1 cellular context compared by ENCODE assay signal in genomic region chr6:53532061-53532797, GRCh38.
TF ChIP-seq lines count a peak whose summit lies in the region.

No MANE protein-coding gene starts in this region.

TF ChIP-seq in K562, 482 proteins besides CTCF, POLR2A, EP300 and RAD21 (continued from another document and continues in another):
- TF ChIP-seq MNT (conservative IDR thresholded peaks at IDR 0.05) = 0 out of 4 replicates have a peak, but pooled peaks of 1 of the 2 experiments have one; percentile 23
- TF ChIP-seq OTX1 (CRISPR knock-in tag; IDR thresholded peaks at IDR 0.05) = no peak
- TF ChIP-seq KDM1A (IDR thresholded peaks at IDR 0.05) = peak; percentile 95 to 96
- TF ChIP-seq HDAC2 (IDR thresholded peaks at IDR 0.05) = peak; percentile 90
- TF ChIP-seq TSHZ1 (CRISPR knock-in tag; IDR thresholded peaks at IDR 0.05) = no peak
- TF ChIP-seq ZNF518B (CRISPR knock-in tag; IDR thresholded peaks at IDR 0.05) = no peak
- TF ChIP-seq GMEB1 (CRISPR knock-in tag; IDR thresholded peaks at IDR 0.05) = no peak
- no peak for TF ChIP-seq FOXA3 (CRISPR knock-in tag; conservative IDR thresholded peaks at IDR 0.05 in 1 of 2, IDR thresholded peaks at IDR 0.05 in 1 of 2)
- TF ChIP-seq CAMTA2 (CRISPR knock-in tag; conservative IDR thresholded peaks at IDR 0.05) = no peak
- no peak for TF ChIP-seq RHOXF2B (CRISPR knock-in tag; conservative IDR thresholded peaks at IDR 0.05)
- no peak for TF ChIP-seq ZNF57 (CRISPR knock-in tag; IDR thresholded peaks at IDR 0.05)
- no peak for TF ChIP-seq ESRRA (IDR thresholded peaks at IDR 0.05; ENCODE audit: borderline replicate concordance, low read depth)
- TF ChIP-seq E2F3 (CRISPR knock-in tag; IDR thresholded peaks at IDR 0.05) = no peak
- no peak for TF ChIP-seq CHD4 (IDR thresholded peaks at IDR 0.05; ENCODE audit: insufficient read depth, insufficient replicate concordance, low read depth, low read length, poor library complexity, severe bottlenecking)
- no peak for TF ChIP-seq ZNF655 (CRISPR knock-in tag; IDR thresholded peaks at IDR 0.05)
- TF ChIP-seq SMARCB1 (IDR thresholded peaks at IDR 0.05; ENCODE audit: insufficient read length, low read depth) = no peak
- no peak for TF ChIP-seq CHD1 (IDR thresholded peaks at IDR 0.05; ENCODE audit: low read length)
- TF ChIP-seq ZNF445 (CRISPR knock-in tag; IDR thresholded peaks at IDR 0.05; ENCODE audit: low read depth) = no peak
- no peak for TF ChIP-seq ZHX1 (conservative IDR thresholded peaks at IDR 0.05; ENCODE audit: low read length)
- no peak for TF ChIP-seq SIN3A (IDR thresholded peaks at IDR 0.05; ENCODE audit: borderline replicate concordance in 2 of 2, control insufficient read depth in 1 of 2, low read depth in 2 of 2, low read length in 2 of 2)
- no peak for TF ChIP-seq SP2 (IDR thresholded peaks at IDR 0.05; ENCODE audit: extremely low read depth, low read depth, low read length, poor library complexity, severe bottlenecking)
- no peak for TF ChIP-seq ARID3B (CRISPR knock-in tag; IDR thresholded peaks at IDR 0.05; ENCODE audit: borderline replicate concordance)
- TF ChIP-seq ZBED1 (IDR thresholded peaks at IDR 0.05) = no peak
- TF ChIP-seq ETV6 (IDR thresholded peaks at IDR 0.05; ENCODE audit: borderline replicate concordance in 1 of 2, low read depth in 2 of 2, low read length in 1 of 2) = no peak
- no peak for TF ChIP-seq ETV6 (CRISPR knock-in tag; IDR thresholded peaks at IDR 0.05; ENCODE audit: borderline replicate concordance)
- no peak for TF ChIP-seq ZC3H11A (IDR thresholded peaks at IDR 0.05; ENCODE audit: low read depth, low read length)
- no peak for TF ChIP-seq ZNF274 (IDR thresholded peaks at IDR 0.05; ENCODE audit: borderline replicate concordance, low read depth, low read length)
- no peak for TF ChIP-seq ZNF695 (CRISPR knock-in tag; IDR thresholded peaks at IDR 0.05)
- TF ChIP-seq WHSC1 (IDR thresholded peaks at IDR 0.05; ENCODE audit: low read length) = no peak
- no peak for TF ChIP-seq ZNF165 (CRISPR knock-in tag; IDR thresholded peaks at IDR 0.05; ENCODE audit: borderline replicate concordance)
- no peak for TF ChIP-seq MIER1 (IDR thresholded peaks at IDR 0.05; ENCODE audit: low read depth)
- peak; percentile 87 for TF ChIP-seq ZNF316 (IDR thresholded peaks at IDR 0.05)
- TF ChIP-seq HOMEZ (CRISPR knock-in tag; IDR thresholded peaks at IDR 0.05) = no peak
- TF ChIP-seq ZC3H4 (CRISPR knock-in tag; IDR thresholded peaks at IDR 0.05; ENCODE audit: borderline replicate concordance) = no peak
- peak; percentile 41; the same call in 1 of the 2 replicates for TF ChIP-seq FOXM1 (IDR thresholded peaks at IDR 0.05; ENCODE audit: low read depth)
- no peak for TF ChIP-seq FOXM1 (CRISPR knock-in tag; IDR thresholded peaks at IDR 0.05; ENCODE audit: low read depth)
- TF ChIP-seq TCF3 (CRISPR knock-in tag; IDR thresholded peaks at IDR 0.05) = peak; percentile 65
- TF ChIP-seq TEAD4 (IDR thresholded peaks at IDR 0.05; ENCODE audit: low read length) = peak; percentile 53; the same call in 1 of the 2 replicates
- no peak for TF ChIP-seq TEAD4 (CRISPR knock-in tag; IDR thresholded peaks at IDR 0.05; ENCODE audit: borderline replicate concordance)
- TF ChIP-seq NR2C2 (CRISPR knock-in tag; IDR thresholded peaks at IDR 0.05) = no peak
- no peak for TF ChIP-seq NR2C2 (tag; IDR thresholded peaks at IDR 0.05)
- no peak for TF ChIP-seq ATF7 (IDR thresholded peaks at IDR 0.05)
- TF ChIP-seq MECOM (CRISPR knock-in tag; IDR thresholded peaks at IDR 0.05) = no peak
- no peak for TF ChIP-seq ZZZ3 (IDR thresholded peaks at IDR 0.05)
